ENCODE assay signal across 15 cellular contexts in the genomic region with DNA sequence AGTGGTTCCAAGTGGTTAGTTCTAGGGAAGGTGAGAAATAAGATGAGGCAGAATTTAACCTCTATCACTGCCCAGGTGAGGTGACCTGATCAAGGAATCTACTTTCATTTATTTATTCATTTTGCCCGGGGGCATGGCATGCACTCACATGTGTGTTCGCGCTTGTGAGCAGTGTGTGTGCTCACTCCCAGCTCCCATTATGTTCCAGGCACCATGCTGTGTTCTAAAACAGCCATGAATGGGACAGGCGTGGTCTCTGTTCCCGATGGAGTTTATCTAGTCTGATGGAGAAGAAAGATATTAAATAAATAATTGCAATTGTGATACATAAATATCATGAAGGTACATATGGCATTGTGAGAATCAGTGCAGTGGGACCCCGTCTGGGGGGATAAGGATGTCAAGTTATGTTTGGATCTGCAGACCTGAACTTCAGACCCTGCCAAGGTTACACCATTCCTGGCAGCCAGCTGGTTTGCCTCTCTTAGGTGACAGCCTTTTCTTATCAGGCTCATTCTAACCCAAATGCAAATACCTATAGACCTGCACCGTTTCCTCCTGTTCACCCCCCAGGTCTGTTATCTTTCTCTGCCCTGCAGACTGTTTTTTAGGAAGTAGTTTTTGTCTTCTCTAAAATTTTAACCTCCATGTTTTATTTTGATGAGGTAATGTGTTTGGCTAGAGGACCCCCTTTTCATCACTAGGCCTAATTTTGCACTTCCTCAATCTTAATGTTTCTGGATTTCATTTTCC. TPM values are rescaled to one million over a fixed set of nuclear protein-coding genes. Genes with fewer than 3 reads are reported as not detected.
DNase-seq lines count a peak whose midpoint lies in the region; ATAC-seq and TF ChIP-seq lines count a peak whose summit lies in the region.
"Had no signal": no experiment of that assay in that cellular context is flagged by ENCODE, and none has a peak within 500 bp of the region (broad histone marks: within the 10 kb centered on the region; RNA-seq: fewer than 3 reads in every experiment).

No MANE protein-coding gene starts in this region.

- H3K27ac ChIP-seq in caudate nucleus (ENCODE audit: low read depth, low read length), result no peak overlapping the region
- H3K27ac ChIP-seq: coronary artery, prostate gland had no signal

- peak overlapping the region; percentile 35 for H3K27ac Mint-ChIP-seq in activated CD4-positive, alpha-beta T cell treated with anti-CD3 and anti-CD28 coated beads, Interleukin-2, amount 10 ng/mL, durations not matched to agents 24 days and 14 days
- peak overlapping the region; percentile 22 for H3K27ac Mint-ChIP-seq in activated naive CD8-positive, alpha-beta T cell treated with anti-CD3 and anti-CD28 coated beads for 36 hours
- H3K27ac Mint-ChIP-seq in nephron progenitor cell, result peak overlapping the region; percentile 10
- no peak overlapping the region for H3K27ac Mint-ChIP-seq in activated T-helper 17 cell treated with anti-CD3 and anti-CD28 coated beads, Interleukin-2, amount 50 U/mL, for 72 hours

- H3K9me3 Mint-ChIP-seq in activated CD4-positive, alpha-beta T cell treated with anti-CD3 and anti-CD28 coated beads, Interleukin-2, amount 10 ng/mL, durations not matched to agents 24 days and 14 days, result no peaks in the 10 kb centered on the region
- H3K9me3 Mint-ChIP-seq in activated naive CD8-positive, alpha-beta T cell treated with anti-CD3 and anti-CD28 coated beads for 36 hours, result no peaks in the 10 kb centered on the region
- peaks cover 6% of the 10 kb centered on the region for H3K9me3 Mint-ChIP-seq in nephron progenitor cell
- no peaks in the 10 kb centered on the region for H3K9me3 Mint-ChIP-seq in activated T-helper 17 cell treated with anti-CD3 and anti-CD28 coated beads, Interleukin-2, amount 50 U/mL, for 72 hours

- peaks cover 51% of the 10 kb centered on the region for H3K36me3 Mint-ChIP-seq in activated CD4-positive, alpha-beta T cell treated with anti-CD3 and anti-CD28 coated beads, Interleukin-2, amount 10 ng/mL, durations not matched to agents 24 days and 14 days (ENCODE audit: low read depth)
- peaks cover 54% of the 10 kb centered on the region for H3K36me3 Mint-ChIP-seq in activated naive CD8-positive, alpha-beta T cell treated with anti-CD3 and anti-CD28 coated beads for 36 hours
- H3K36me3 Mint-ChIP-seq in nephron progenitor cell (ENCODE audit: low read depth), result peaks cover 75% of the 10 kb centered on the region
- peaks cover 77% of the 10 kb centered on the region for H3K36me3 Mint-ChIP-seq in activated T-helper 17 cell treated with anti-CD3 and anti-CD28 coated beads, Interleukin-2, amount 50 U/mL, for 72 hours (ENCODE audit: low read depth)

- intact Hi-C loops in activated CD4-positive, alpha-beta T cell treated with anti-CD3 and anti-CD28 coated beads, Interleukin-2, amount 10 ng/mL, durations not matched to agents 24 days and 14 days (cut with micrococcal nuclease), result no loop called here

- H3K4me3 Mint-ChIP-seq in activated CD4-positive, alpha-beta T cell treated with anti-CD3 and anti-CD28 coated beads, Interleukin-2, amount 10 ng/mL, durations not matched to agents 24 days and 14 days, result no peak overlapping the region
- H3K4me3 Mint-ChIP-seq in activated naive CD8-positive, alpha-beta T cell treated with anti-CD3 and anti-CD28 coated beads for 36 hours, result no peak overlapping the region
- H3K4me3 Mint-ChIP-seq in nephron progenitor cell, result no peak overlapping the region
- no peak overlapping the region for H3K4me3 Mint-ChIP-seq in activated T-helper 17 cell treated with anti-CD3 and anti-CD28 coated beads, Interleukin-2, amount 50 U/mL, for 72 hours

- no peak for DNase-seq in activated CD4-positive, alpha-beta T cell treated with anti-CD3 and anti-CD28 coated beads, Interleukin-2, amount 10 ng/mL, durations not matched to agents 24 days and 14 days
- DNase-seq in activated CD4-positive, alpha-beta T cell treated with anti-CD3 and anti-CD28 coated beads, Interleukin-2, amount 50 U/mL, for 4 hours, result no peak
- peak; percentile 26 to 39 for DNase-seq in Kasumi-1 (lab: John Stamatoyannopoulos, UW)
- DNase-seq in activated naive CD8-positive, alpha-beta T cell treated with anti-CD3 and anti-CD28 coated beads for 36 hours, result no peak
- DNase-seq in nephron progenitor cell, result no peak
- no peak for DNase-seq in caudate nucleus (lab: John Stamatoyannopoulos, UW)
- no peak for DNase-seq in DMS153 (lab: John Stamatoyannopoulos, UW)
- DNase-seq: activated CD4-positive, alpha-beta T cell treated with anti-CD3 and anti-CD28 coated beads for 48 hours; activated naive CD4-positive, alpha-beta T cell treated with anti-CD3 and anti-CD28 coated beads, Interleukin-2, amount 50 U/mL, for 16 hours; NCI-H2171; SHP77 treated with DMSO at 0.1 percent for 48 hours; stimulated activated CD4-positive, alpha-beta T cell treated with anti-CD3 and anti-CD28 coated beads, Interleukin-4, amount 100 ng/mL, for 1 hour had no signal

- H3K4me1 Mint-ChIP-seq in activated CD4-positive, alpha-beta T cell treated with anti-CD3 and anti-CD28 coated beads, Interleukin-2, amount 10 ng/mL, durations not matched to agents 24 days and 14 days, result peaks cover 41% of the 10 kb centered on the region
- H3K4me1 Mint-ChIP-seq in activated naive CD8-positive, alpha-beta T cell treated with anti-CD3 and anti-CD28 coated beads for 36 hours, result peaks cover 70% of the 10 kb centered on the region
- no peaks in the 10 kb centered on the region for H3K4me1 Mint-ChIP-seq in nephron progenitor cell
- H3K4me1 Mint-ChIP-seq in activated T-helper 17 cell treated with anti-CD3 and anti-CD28 coated beads, Interleukin-2, amount 50 U/mL, for 72 hours, result peaks cover 34% of the 10 kb centered on the region

- no peaks in the 10 kb centered on the region for H3K27me3 Mint-ChIP-seq in activated CD4-positive, alpha-beta T cell treated with anti-CD3 and anti-CD28 coated beads, Interleukin-2, amount 10 ng/mL, durations not matched to agents 24 days and 14 days
- H3K27me3 Mint-ChIP-seq in activated naive CD8-positive, alpha-beta T cell treated with anti-CD3 and anti-CD28 coated beads for 36 hours, result no peaks in the 10 kb centered on the region
- no peaks in the 10 kb centered on the region for H3K27me3 Mint-ChIP-seq in nephron progenitor cell (ENCODE audit: low read depth, poor library complexity)
- no peaks in the 10 kb centered on the region for H3K27me3 Mint-ChIP-seq in activated T-helper 17 cell treated with anti-CD3 and anti-CD28 coated beads, Interleukin-2, amount 50 U/mL, for 72 hours

- no peak for ATAC-seq in activated T-helper 17 cell treated with anti-CD3 and anti-CD28 coated beads, Interleukin-2, amount 50 U/mL, for 72 hours (replicated peaks)

- TF ChIP-seq CTCF in nephron progenitor cell (IDR thresholded peaks at IDR 0.05), result no peak

RNA-seq across cellular contexts. Expression of a gene that starts 11.7 kb away (rescaled TPM):
- total RNA-seq in activated CD4-positive, alpha-beta T cell treated with anti-CD3 and anti-CD28 coated beads, Interleukin-2, amount 10 ng/mL, durations not matched to agents 24 days and 14 days, result 154 and 166 TPM in 2 replicates
- 100 to 1,000 TPM; 182 to 183 TPM for total RNA-seq in activated naive CD8-positive, alpha-beta T cell treated with anti-CD3 and anti-CD28 coated beads for 36 hours
- total RNA-seq in activated T-helper 17 cell treated with anti-CD3 and anti-CD28 coated beads, Interleukin-2, amount 50 U/mL, for 72 hours, result 100 to 1,000 TPM in 1 of 2 donors, 10 to 100 TPM in 1; 93.9 to 152 TPM

RNA-seq across cellular contexts. Expression of a gene that starts 50.3 kb away (rescaled TPM):
- total RNA-seq in activated CD4-positive, alpha-beta T cell treated with anti-CD3 and anti-CD28 coated beads, Interleukin-2, amount 10 ng/mL, durations not matched to agents 24 days and 14 days, result 58.3 and 71.1 TPM in 2 replicates
- 10 to 100 TPM; 54.4 to 55.4 TPM for total RNA-seq in activated naive CD8-positive, alpha-beta T cell treated with anti-CD3 and anti-CD28 coated beads for 36 hours
- 10 to 100 TPM; 40.2 to 57.6 TPM for total RNA-seq in activated T-helper 17 cell treated with anti-CD3 and anti-CD28 coated beads, Interleukin-2, amount 50 U/mL, for 72 hours

Comparison
In these comparisons a context has a peak if more than half of its experiments do, and no peak if none do; other contexts are left out.
1. DNase-seq: peak in Kasumi-1 (2 of 2); none in activated CD4-positive, alpha-beta T cell treated with anti-CD3 and anti-CD28 coated beads, Interleukin-2, amount 10 ng/mL, durations not matched to agents 24 days and 14 days (single experiment), activated CD4-positive, alpha-beta T cell treated with anti-CD3 and anti-CD28 coated beads, Interleukin-2, amount 50 U/mL, for 4 hours (0 of 2), activated naive CD8-positive, alpha-beta T cell treated with anti-CD3 and anti-CD28 coated beads for 36 hours (single experiment), nephron progenitor cell (single experiment), caudate nucleus (0 of 61) and DMS153 (single experiment).